Comparison of ENCODE assay signal across 8 cellular contexts in genomic region chr2:215171151-215171550, GRCh38. TPM values are rescaled to one million over a fixed set of nuclear protein-coding genes. Genes with fewer than 3 reads are reported as not detected.
DNase-seq lines count a peak whose midpoint lies in the region; ATAC-seq and TF ChIP-seq lines count a peak whose summit lies in the region.

No MANE protein-coding gene starts in this region.

- peak overlapping the region; percentile 58 for H3K4me3 Mint-ChIP-seq in activated CD8-positive, alpha-beta memory T cell treated with anti-CD3 and anti-CD28 coated beads, Interleukin-2, amount 10 ng/mL, durations not matched to agents 7 days and 5 days
- peak overlapping the region; percentile 62 for H3K4me3 Mint-ChIP-seq in natural killer cell treated with Interleukin-12 subunit alpha and Interleukin-12 subunit beta and Interleukin-15 and Interleukin-18, amount 100 ng/mL, for 72 hours

- no peaks in the 10 kb centered on the region for H3K27me3 Mint-ChIP-seq in activated CD8-positive, alpha-beta memory T cell treated with anti-CD3 and anti-CD28 coated beads, Interleukin-2, amount 10 ng/mL, durations not matched to agents 7 days and 5 days
- H3K27me3 Mint-ChIP-seq in natural killer cell treated with Interleukin-12 subunit alpha and Interleukin-12 subunit beta and Interleukin-15 and Interleukin-18, amount 100 ng/mL, for 72 hours: no peaks in the 10 kb centered on the region

- peak; percentile 84 for ATAC-seq in activated CD8-positive, alpha-beta memory T cell treated with anti-CD3 and anti-CD28 coated beads, Interleukin-2, amount 10 ng/mL, durations not matched to agents 7 days and 5 days
- ATAC-seq in HG03064 (IDR thresholded peaks at IDR 0.05; ENCODE audit: low read depth, unreplicated experiment): peak; percentile 70
- peak; percentile 67 to 69 for ATAC-seq in natural killer cell treated with Interleukin-12 subunit alpha and Interleukin-12 subunit beta and Interleukin-15 and Interleukin-18, amount 100 ng/mL, for 72 hours

- H3K9me3 Mint-ChIP-seq in activated CD8-positive, alpha-beta memory T cell treated with anti-CD3 and anti-CD28 coated beads, Interleukin-2, amount 10 ng/mL, durations not matched to agents 7 days and 5 days (ENCODE audit: low read depth): no peaks in the 10 kb centered on the region
- no peaks in the 10 kb centered on the region for H3K9me3 Mint-ChIP-seq in natural killer cell treated with Interleukin-12 subunit alpha and Interleukin-12 subunit beta and Interleukin-15 and Interleukin-18, amount 100 ng/mL, for 72 hours

- no peaks in the 10 kb centered on the region for H3K36me3 Mint-ChIP-seq in activated CD8-positive, alpha-beta memory T cell treated with anti-CD3 and anti-CD28 coated beads, Interleukin-2, amount 10 ng/mL, durations not matched to agents 7 days and 5 days
- no peaks in the 10 kb centered on the region for H3K36me3 Mint-ChIP-seq in natural killer cell treated with Interleukin-12 subunit alpha and Interleukin-12 subunit beta and Interleukin-15 and Interleukin-18, amount 100 ng/mL, for 72 hours

- peaks cover 9% of the 10 kb centered on the region for H3K4me1 Mint-ChIP-seq in activated CD8-positive, alpha-beta memory T cell treated with anti-CD3 and anti-CD28 coated beads, Interleukin-2, amount 10 ng/mL, durations not matched to agents 7 days and 5 days
- H3K4me1 Mint-ChIP-seq in natural killer cell treated with Interleukin-12 subunit alpha and Interleukin-12 subunit beta and Interleukin-15 and Interleukin-18, amount 100 ng/mL, for 72 hours (ENCODE audit: low read depth in 2 of 2): peaks cover 4 to 5% of the 10 kb centered on the region in 2 donors

- CTCF ChIA-PET in activated CD8-positive, alpha-beta memory T cell treated with anti-CD3 and anti-CD28 coated beads, Interleukin-2, amount 10 ng/mL, durations not matched to agents 7 days and 5 days (lab: Charles Lee): no interaction called here

- DNase-seq in activated CD8-positive, alpha-beta memory T cell treated with anti-CD3 and anti-CD28 coated beads, Interleukin-2, amount 10 ng/mL, durations not matched to agents 7 days and 5 days: peak; percentile 42
- DNase-seq in activated CD8-positive, alpha-beta memory T cell treated with anti-CD3 and anti-CD28 coated beads, Interleukin-2, amount 50 U/mL, for 48 hours: no peak
- DNase-seq in natural killer cell treated with Interleukin-12 subunit alpha and Interleukin-12 subunit beta and Interleukin-15 and Interleukin-18, amount 100 ng/mL, for 72 hours (ENCODE audit: low spot score): no peak
- DNase-seq in NCI-H1694 treated with DMSO at 0.1 percent for 48 hours (lab: John Stamatoyannopoulos, UW) (no peak), activated gamma-delta T cell (lab: John Stamatoyannopoulos, UW) (no peak)
- no peak for DNase-seq in stimulated activated CD8-positive, alpha-beta memory T cell treated with anti-CD3 and anti-CD28 coated beads, Interleukin-4, amount 100 ng/mL, for 48 hours

- TF ChIP-seq CTCF in VCaP (conservative IDR thresholded peaks at IDR 0.05): no peak

- peak overlapping the region; percentile 34 for H3K27ac Mint-ChIP-seq in activated CD8-positive, alpha-beta memory T cell treated with anti-CD3 and anti-CD28 coated beads, Interleukin-2, amount 10 ng/mL, durations not matched to agents 7 days and 5 days
- H3K27ac Mint-ChIP-seq in natural killer cell treated with Interleukin-12 subunit alpha and Interleukin-12 subunit beta and Interleukin-15 and Interleukin-18, amount 100 ng/mL, for 72 hours: no peak overlapping the region

- H3K27ac ChIP-seq in VCaP: peak overlapping the region; percentile 15; the same call in 1 of the 2 replicates

RNA-seq across cellular contexts. Expression of gene ABCA12, which starts 32.7 kb away (rescaled TPM):
- total RNA-seq in activated CD8-positive, alpha-beta memory T cell treated with anti-CD3 and anti-CD28 coated beads, Interleukin-2, amount 10 ng/mL, durations not matched to agents 7 days and 5 days: not detected
- total RNA-seq in natural killer cell treated with Interleukin-12 subunit alpha and Interleukin-12 subunit beta and Interleukin-15 and Interleukin-18, amount 100 ng/mL, for 72 hours: not detected
